Comparison of ENCODE assay signal across 20 cellular contexts in the genomic region with DNA sequence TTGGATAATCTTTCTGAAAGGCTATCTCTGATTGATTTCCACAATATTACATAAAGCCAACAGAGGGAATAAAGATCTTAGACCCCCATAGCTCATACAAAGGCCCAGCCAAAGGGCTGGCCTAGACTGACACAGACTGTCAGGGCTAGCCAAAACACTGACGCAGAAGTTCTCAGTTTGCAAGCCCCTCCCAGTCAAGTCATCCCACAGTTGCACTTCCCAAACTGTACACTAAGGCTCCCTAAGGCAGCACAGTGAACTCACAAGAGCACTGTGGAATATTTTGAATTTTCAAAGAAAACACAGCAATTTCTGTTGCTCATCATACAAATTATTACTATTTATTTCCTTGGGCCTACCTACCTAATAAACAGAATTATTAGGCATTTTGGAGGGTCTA.
DNase-seq lines count a peak whose midpoint lies in the region; ATAC-seq, FAIRE-seq and TF ChIP-seq lines count a peak whose summit lies in the region.
"Had no signal": no experiment of that assay in that cellular context is flagged by ENCODE, and none has a peak within 500 bp of the region (broad histone marks: within the 10 kb centered on the region; RNA-seq: fewer than 3 reads in every experiment).

No MANE protein-coding gene starts in this region.

- TF ChIP-seq CTCF in endodermal cell (conservative IDR thresholded peaks at IDR 0.05) (peak; percentile 18), Caco-2 (IDR thresholded peaks at IDR 0.05; ENCODE audit: insufficient read depth in 1 of 2, low read depth in 1 of 2, low read length in 1 of 2, severe bottlenecking in 1 of 2, unreplicated experiment in 1 of 2) (no peak)

- H3K4me1 Mint-ChIP-seq in endodermal cell (peaks cover 26% of the 10 kb centered on the region), Caco-2 (ENCODE audit: low read depth, unreplicated experiment) (no peaks in the 10 kb centered on the region)
- H3K4me1 Mint-ChIP-seq: CD4-positive, alpha-beta memory T cell; H9; IgD-negative memory B cell; stimulated activated memory B cell treated with anti-CD40 and anti-IgM and Interleukin-4, amounts not matched to agents 10 μg/mL and 1 μg/mL and 100 μg/mL, for 72 hours had no signal

- H3K9me3 Mint-ChIP-seq in endodermal cell (no peaks in the 10 kb centered on the region), Caco-2 (ENCODE audit: unreplicated experiment) (no peaks in the 10 kb centered on the region)
- H3K9me3 Mint-ChIP-seq: CD4-positive, alpha-beta memory T cell; H9; stimulated activated memory B cell treated with anti-CD40 and anti-IgM and Interleukin-4, amounts not matched to agents 10 μg/mL and 1 μg/mL and 100 μg/mL, for 72 hours had no signal

- CTCF ChIA-PET in Caco-2 (lab: Charles Lee), result no interaction called here

- H3K27me3 Mint-ChIP-seq in endodermal cell (ENCODE audit: insufficient read depth) (no peaks in the 10 kb centered on the region), Caco-2 (ENCODE audit: insufficient read depth, unreplicated experiment) (peaks cover 17% of the 10 kb centered on the region)

- H3K4me1 ChIP-seq in endodermal cell (ENCODE audit: control insufficient read depth, insufficient read depth, low read length) (peaks cover 7% of the 10 kb centered on the region), Caco-2 (no peaks in the 10 kb centered on the region)
- H3K4me1 ChIP-seq: pancreas, tibial nerve had no signal

- no TSS peak for BruUV-seq in Caco-2 (replicated peaks; lab: Mats Ljungman, UMichigan)

- no peak overlapping the region for H3K9ac ChIP-seq in endodermal cell (ENCODE audit: extremely low read depth, low read length, poor library complexity, severe bottlenecking)

- H3K36me3 ChIP-seq in MG63 (no peaks in the 10 kb centered on the region), endodermal cell (ENCODE audit: control insufficient read depth, insufficient read depth, low read length) (no peaks in the 10 kb centered on the region), Caco-2 (ENCODE audit: control insufficient read depth, insufficient read depth, low read length) (no peaks in the 10 kb centered on the region)
- H3K36me3 ChIP-seq: pancreas, tibial nerve had no signal

- H3K36me3 Mint-ChIP-seq in endodermal cell (ENCODE audit: low read depth) (no peaks in the 10 kb centered on the region), Caco-2 (ENCODE audit: insufficient read depth, unreplicated experiment) (no peaks in the 10 kb centered on the region)
- H3K36me3 Mint-ChIP-seq: CD4-positive, alpha-beta memory T cell; IgD-negative memory B cell; stimulated activated memory B cell treated with anti-CD40 and anti-IgM and Interleukin-4, amounts not matched to agents 10 μg/mL and 1 μg/mL and 100 μg/mL, for 72 hours had no signal

- DNase-seq in GM03348 (ENCODE audit: low spot score) (peak; percentile 16), MG63 (peak; percentile 43), endodermal cell (no peak), myocyte (ENCODE audit: low read depth) (peak; percentile 59), HTR-8/SVneo (ENCODE audit: insufficient read length, low spot score) (no peak), Caco-2 (no peak)
- DNase-seq in stimulated activated CD4-positive, alpha-beta T cell treated with anti-CD3 and anti-CD28 coated beads, Interleukin-12 subunit alpha, Interleukin-12 subunit beta, amount 100 ng/mL, for 4 hours, result no peak
- DNase-seq: activated T-cell treated with anti-CD3 and anti-CD28 coated beads, Interleukin-2, amount 50 U/mL, for 48 hours; CD4-positive, alpha-beta memory T cell; H9; pancreas; SHP77 treated with DMSO at 0.1 percent for 48 hours; small intestine had no signal

- H3K27me3 ChIP-seq in MG63, result no peaks in the 10 kb centered on the region
- H3K27me3 ChIP-seq in endodermal cell (ENCODE audit: control insufficient read depth, insufficient read depth, low read length, poor library complexity, severe bottlenecking), result no peaks in the 10 kb centered on the region
- H3K27me3 ChIP-seq in Caco-2 (replicated peaks; ENCODE audit: control insufficient read depth, insufficient read depth, low read length), result no peaks in the 10 kb centered on the region
- H3K27me3 ChIP-seq: pancreas, tibial nerve had no signal

- H3K27ac Mint-ChIP-seq in endodermal cell (no peak overlapping the region), Caco-2 (ENCODE audit: unreplicated experiment) (no peak overlapping the region)
- H3K27ac Mint-ChIP-seq: CD4-positive, alpha-beta memory T cell; H9; IgD-negative memory B cell; stimulated activated memory B cell treated with anti-CD40 and anti-IgM and Interleukin-4, amounts not matched to agents 10 μg/mL and 1 μg/mL and 100 μg/mL, for 72 hours had no signal

- no peak overlapping the region for H3K27ac ChIP-seq in endodermal cell (ENCODE audit: low read depth, low read length)
- H3K27ac ChIP-seq: pancreas, tibial nerve had no signal

- H3K4me3 ChIP-seq in MG63 (no peak overlapping the region), endodermal cell (ENCODE audit: low read length) (no peak overlapping the region), Caco-2 (ENCODE audit: low read depth, low read length) (no peak overlapping the region)
- H3K4me3 ChIP-seq: GM12878, pancreas, tibial nerve had no signal

- FAIRE-seq in HTR-8/SVneo (lab: Jason Lieb, UNC), result no peak
- FAIRE-seq: colon, endothelial cell of umbilical vein, GM12878, pancreas, small intestine had no signal

- 67 to 82% methylated on average over 1 of the region's 1 CpG for WGBS in endodermal cell (ENCODE audit: insufficient coverage in 1 of 2, insufficient read length in 1 of 2), 2 experiments

- H3K9me3 ChIP-seq in MG63, result no peaks in the 10 kb centered on the region
- H3K9me3 ChIP-seq in endodermal cell (ENCODE audit: control insufficient read depth, low read length), result no peaks in the 10 kb centered on the region
- no peaks in the 10 kb centered on the region for H3K9me3 ChIP-seq in Caco-2
- H3K9me3 ChIP-seq: pancreas, tibial nerve had no signal

- ATAC-seq in HG03442 (IDR thresholded peaks at IDR 0.05; ENCODE audit: unreplicated experiment), result no peak
- ATAC-seq: GM12878; pancreas; stimulated activated memory B cell treated with anti-CD40 and anti-IgM and Interleukin-4, amounts not matched to agents 10 μg/mL and 1 μg/mL and 100 μg/mL, for 72 hours had no signal

- H3K4me3 Mint-ChIP-seq in endodermal cell (no peak overlapping the region), Caco-2 (ENCODE audit: unreplicated experiment) (no peak overlapping the region)
- H3K4me3 Mint-ChIP-seq: CD4-positive, alpha-beta memory T cell; H9; IgD-negative memory B cell; stimulated activated memory B cell treated with anti-CD40 and anti-IgM and Interleukin-4, amounts not matched to agents 10 μg/mL and 1 μg/mL and 100 μg/mL, for 72 hours had no signal

- intact Hi-C loops in Caco-2 (cut with micrococcal nuclease; ENCODE audit: unreplicated experiment), result no loop called here

- POLR2A ChIA-PET in Caco-2 (lab: Charles Lee), result no interaction called here

Comparison
In these comparisons a context has a peak if more than half of its experiments do, and no peak if none do; other contexts are left out.
1. DNase-seq: peak in GM03348 (single experiment), MG63 (single experiment) and myocyte (single experiment); none in endodermal cell (single experiment), stimulated activated CD4-positive, alpha-beta T cell treated with anti-CD3 and anti-CD28 coated beads, Interleukin-12 subunit alpha, Interleukin-12 subunit beta, amount 100 ng/mL, for 4 hours (single experiment), HTR-8/SVneo (single experiment) and Caco-2 (0 of 2).